Comparison of ENCODE assay signal across 26 cellular contexts in genomic region chr22:23557036-23557435, GRCh38. TPM values are rescaled to one million over a fixed set of nuclear protein-coding genes. Genes with fewer than 3 reads are reported as not detected.
DNase-seq lines count a peak whose midpoint lies in the region; ATAC-seq and TF ChIP-seq lines count a peak whose summit lies in the region.
"Had no signal": no experiment of that assay in that cellular context is flagged by ENCODE, and none has a peak within 500 bp of the region (broad histone marks: within the 10 kb centered on the region; RNA-seq: fewer than 3 reads in every experiment).

No MANE protein-coding gene starts in this region.

- CTCF ChIA-PET in activated CD8-positive, alpha-beta memory T cell treated with anti-CD3 and anti-CD28 coated beads, Interleukin-2, amount 10 ng/mL, durations not matched to agents 7 days and 5 days (lab: Charles Lee): no interaction called here

- no peaks in the 10 kb centered on the region for H3K9me3 Mint-ChIP-seq in activated CD8-positive, alpha-beta memory T cell treated with anti-CD3 and anti-CD28 coated beads, Interleukin-2, amount 10 ng/mL, durations not matched to agents 7 days and 5 days (ENCODE audit: low read depth)
- H3K9me3 Mint-ChIP-seq in nephron: no peaks in the 10 kb centered on the region
- no peaks in the 10 kb centered on the region for H3K9me3 Mint-ChIP-seq in stimulated activated effector memory CD8-positive, alpha-beta T cell treated with anti-CD3 and anti-CD28 coated beads, Interleukin-12 subunit alpha, Interleukin-12 subunit beta, amount 100 ng/mL, for 72 hours
- H3K9me3 Mint-ChIP-seq: CD14-positive monocyte; CD8-positive, alpha-beta memory T cell; HFFc6 had no signal

- H3K36me3 Mint-ChIP-seq in activated CD8-positive, alpha-beta memory T cell treated with anti-CD3 and anti-CD28 coated beads, Interleukin-2, amount 10 ng/mL, durations not matched to agents 7 days and 5 days: no peaks in the 10 kb centered on the region
- no peaks in the 10 kb centered on the region for H3K36me3 Mint-ChIP-seq in nephron (ENCODE audit: low read depth)
- no peaks in the 10 kb centered on the region for H3K36me3 Mint-ChIP-seq in stimulated activated effector memory CD8-positive, alpha-beta T cell treated with anti-CD3 and anti-CD28 coated beads, Interleukin-12 subunit alpha, Interleukin-12 subunit beta, amount 100 ng/mL, for 72 hours
- H3K36me3 Mint-ChIP-seq: CD14-positive monocyte had no signal

- H3K27me3 Mint-ChIP-seq in activated CD8-positive, alpha-beta memory T cell treated with anti-CD3 and anti-CD28 coated beads, Interleukin-2, amount 10 ng/mL, durations not matched to agents 7 days and 5 days: peaks cover 11% of the 10 kb centered on the region
- H3K27me3 Mint-ChIP-seq in nephron (ENCODE audit: low read depth): no peaks in the 10 kb centered on the region

- ATAC-seq in activated CD8-positive, alpha-beta memory T cell treated with anti-CD3 and anti-CD28 coated beads, Interleukin-2, amount 10 ng/mL, durations not matched to agents 7 days and 5 days: no peak
- ATAC-seq in stimulated activated effector memory CD8-positive, alpha-beta T cell treated with anti-CD3 and anti-CD28 coated beads, Interleukin-12 subunit alpha, Interleukin-12 subunit beta, amount 100 ng/mL, for 72 hours: no peak
- ATAC-seq: K562, PC-3 had no signal

- no peak overlapping the region for H3K27ac Mint-ChIP-seq in activated CD8-positive, alpha-beta memory T cell treated with anti-CD3 and anti-CD28 coated beads, Interleukin-2, amount 10 ng/mL, durations not matched to agents 7 days and 5 days
- H3K27ac Mint-ChIP-seq in nephron: peak overlapping the region; percentile 5 to 21 (median 13)
- H3K27ac Mint-ChIP-seq in stimulated activated effector memory CD8-positive, alpha-beta T cell treated with anti-CD3 and anti-CD28 coated beads, Interleukin-12 subunit alpha, Interleukin-12 subunit beta, amount 100 ng/mL, for 72 hours: peak overlapping the region; percentile 54
- H3K27ac Mint-ChIP-seq: B cell; CD14-positive monocyte; CD8-positive, alpha-beta memory T cell; HFFc6 had no signal

- in situ Hi-C loops in GM13976 (cut with MboI; ENCODE audit: low sequenced_read_pairs, unreplicated experiment) (no loop called here), HAP-1 (cut with MboI; ENCODE audit: low sequenced_read_pairs) (no loop called here)

- DNase-seq in activated CD8-positive, alpha-beta memory T cell treated with anti-CD3 and anti-CD28 coated beads, Interleukin-2, amount 50 U/mL, for 4 hours: peak; percentile 2
- no peak for DNase-seq in activated CD8-positive, alpha-beta memory T cell treated with anti-CD3 and anti-CD28 coated beads, Interleukin-2, amount 10 ng/mL, durations not matched to agents 7 days and 5 days
- DNase-seq in GM13976 (ENCODE audit: low spot score): peak; percentile 19
- DNase-seq in stimulated activated effector memory CD8-positive, alpha-beta T cell treated with anti-CD3 and anti-CD28 coated beads, Interleukin-12 subunit alpha, Interleukin-12 subunit beta, amount 100 ng/mL, for 72 hours (ENCODE audit: low spot score in 2 of 2): no peak
- DNase-seq in NOMO-1 (lab: John Stamatoyannopoulos, UW; ENCODE audit: unreplicated experiment in 2 of 2): no peak
- no peak for DNase-seq in HAP-1 (ENCODE audit: low spot score in 2 of 2)
- DNase-seq in NCI-H82 treated with DMSO at 0.1 percent for 48 hours (lab: John Stamatoyannopoulos, UW; ENCODE audit: unreplicated experiment): no peak
- DNase-seq: CD8-positive, alpha-beta memory T cell; DMS79 treated with DMSO at 0.1 percent for 48 hours; GM23248; HFFc6; Kasumi-1; NCI-H1092 treated with DMSO at 0.1 percent for 48 hours; NCI-H1436; NCI-H187; NCI-H2081 treated with DMSO at 0.1 percent for 48 hours; NCI-H2171; NCI-H226; NCI-H510A; PC-3 had no signal

- TF ChIP-seq CTCF in GM13976 (IDR thresholded peaks at IDR 0.05; ENCODE audit: borderline replicate concordance, control extremely low read depth, extremely low read depth, insufficient read depth, missing control alignments) (no peak), nephron (IDR thresholded peaks at IDR 0.05; ENCODE audit: unreplicated experiment in 3 of 3) (no peak)

- H3K4me1 ChIP-seq in HAP-1: no peaks in the 10 kb centered on the region

- no peaks in the 10 kb centered on the region for H3K9me3 ChIP-seq in HAP-1

- H3K27me3 ChIP-seq in HAP-1 (ENCODE audit: low read depth): no peaks in the 10 kb centered on the region

- H3K4me1 Mint-ChIP-seq in activated CD8-positive, alpha-beta memory T cell treated with anti-CD3 and anti-CD28 coated beads, Interleukin-2, amount 10 ng/mL, durations not matched to agents 7 days and 5 days: no peaks in the 10 kb centered on the region
- peaks cover 5% of the 10 kb centered on the region for H3K4me1 Mint-ChIP-seq in nephron
- H3K4me1 Mint-ChIP-seq in stimulated activated effector memory CD8-positive, alpha-beta T cell treated with anti-CD3 and anti-CD28 coated beads, Interleukin-12 subunit alpha, Interleukin-12 subunit beta, amount 100 ng/mL, for 72 hours: no peaks in the 10 kb centered on the region
- H3K4me1 Mint-ChIP-seq: B cell; CD14-positive monocyte; CD8-positive, alpha-beta memory T cell had no signal

- H3K4me3 ChIP-seq in HAP-1: no peak overlapping the region
- H3K4me3 ChIP-seq: GM23248, K562 had no signal

- no peaks in the 10 kb centered on the region for H3K36me3 ChIP-seq in HAP-1 (replicated peaks)

- no peak overlapping the region for H3K4me3 Mint-ChIP-seq in activated CD8-positive, alpha-beta memory T cell treated with anti-CD3 and anti-CD28 coated beads, Interleukin-2, amount 10 ng/mL, durations not matched to agents 7 days and 5 days
- H3K4me3 Mint-ChIP-seq in nephron: no peak overlapping the region
- no peak overlapping the region for H3K4me3 Mint-ChIP-seq in stimulated activated effector memory CD8-positive, alpha-beta T cell treated with anti-CD3 and anti-CD28 coated beads, Interleukin-12 subunit alpha, Interleukin-12 subunit beta, amount 100 ng/mL, for 72 hours
- H3K4me3 Mint-ChIP-seq: B cell; CD14-positive monocyte; CD8-positive, alpha-beta memory T cell; HFFc6 had no signal

RNA-seq across cellular contexts. Expression of gene IGLL1, which starts 23.1 kb away (rescaled TPM):
- total RNA-seq in activated CD8-positive, alpha-beta memory T cell treated with anti-CD3 and anti-CD28 coated beads, Interleukin-2, amount 10 ng/mL, durations not matched to agents 7 days and 5 days: 1 to 10 TPM in 1 of 2 experiments, under 1 TPM in 1; 0.42 to 2.0 TPM
- total RNA-seq: B cell; CD8-positive, alpha-beta memory T cell; GM23248; H7; HFFc6; M059J; PC-3 had no signal

Comparison
In these comparisons a context has a peak if more than half of its experiments do, and no peak if none do; other contexts are left out.
1. DNase-seq: peak in activated CD8-positive, alpha-beta memory T cell treated with anti-CD3 and anti-CD28 coated beads, Interleukin-2, amount 50 U/mL, for 4 hours (single experiment) and GM13976 (single experiment); none in activated CD8-positive, alpha-beta memory T cell treated with anti-CD3 and anti-CD28 coated beads, Interleukin-2, amount 10 ng/mL, durations not matched to agents 7 days and 5 days (single experiment), stimulated activated effector memory CD8-positive, alpha-beta T cell treated with anti-CD3 and anti-CD28 coated beads, Interleukin-12 subunit alpha, Interleukin-12 subunit beta, amount 100 ng/mL, for 72 hours (0 of 2), NOMO-1 (0 of 2), HAP-1 (0 of 2) and NCI-H82 treated with DMSO at 0.1 percent for 48 hours (single experiment).